ENCODE assay signal across 7 cellular contexts in genomic region chr2:111422562-111422961, GRCh38.
DNase-seq lines count a peak whose midpoint lies in the region; ATAC-seq lines count a peak whose summit lies in the region.
"Not testable (repeated sequence)": the region's sequence is repeated elsewhere in the genome, so short reads cannot be mapped to it uniquely, and the experiment has no call there.

No MANE protein-coding gene starts in this region.

- H3K27me3 ChIP-seq in CD4-positive, CD25-positive, alpha-beta regulatory T cell (ENCODE audit: control insufficient read depth, insufficient read depth, low read length): not testable (repeated sequence)

- H3K27ac Mint-ChIP-seq in CD4-positive, CD25-positive, alpha-beta regulatory T cell: peak overlapping the region in 2 of 3 donors; percentile 75 to 93
- peak overlapping the region; percentile 48 to 86 for H3K27ac Mint-ChIP-seq in T-cell
- peak overlapping the region; percentile 27 for H3K27ac Mint-ChIP-seq in dendritic cell treated with granulocyte-macrophage colony-stimulating factor and Interleukin-4, amounts not matched to agents 40 ng/mL and 50 ng/mL, for 4 days
- peak overlapping the region; percentile 48 for H3K27ac Mint-ChIP-seq in stimulated activated naive CD8-positive, alpha-beta T cell treated with anti-CD3 and anti-CD28 coated beads, Interleukin-15, Interleukin-2, amounts not matched to agents 100 ng/mL and 50 ng/mL, for 24 hours

- H3K9me3 Mint-ChIP-seq in CD4-positive, CD25-positive, alpha-beta regulatory T cell; T-cell; dendritic cell treated with granulocyte-macrophage colony-stimulating factor and Interleukin-4, amounts not matched to agents 40 ng/mL and 50 ng/mL, for 4 days; stimulated activated naive CD8-positive, alpha-beta T cell treated with anti-CD3 and anti-CD28 coated beads, Interleukin-15, Interleukin-2, amounts not matched to agents 100 ng/mL and 50 ng/mL, for 24 hours: not testable (repeated sequence)

- peaks cover 0 to 33% (median 5%) of the 10 kb centered on the region in 4 donors for H3K4me1 Mint-ChIP-seq in CD4-positive, CD25-positive, alpha-beta regulatory T cell
- peaks cover 0 to 30% (median 12%) of the 10 kb centered on the region in 3 donors for H3K4me1 Mint-ChIP-seq in T-cell
- peaks cover 17% of the 10 kb centered on the region for H3K4me1 Mint-ChIP-seq in dendritic cell treated with granulocyte-macrophage colony-stimulating factor and Interleukin-4, amounts not matched to agents 40 ng/mL and 50 ng/mL, for 4 days (ENCODE audit: low read depth)
- H3K4me1 Mint-ChIP-seq in stimulated activated naive CD8-positive, alpha-beta T cell treated with anti-CD3 and anti-CD28 coated beads, Interleukin-15, Interleukin-2, amounts not matched to agents 100 ng/mL and 50 ng/mL, for 24 hours (ENCODE audit: low read depth): peaks cover 32% of the 10 kb centered on the region

- H3K4me3 ChIP-seq in CD4-positive, CD25-positive, alpha-beta regulatory T cell (ENCODE audit: low read depth, low read length): not testable (repeated sequence)

- not testable (repeated sequence) for H3K36me3 Mint-ChIP-seq in CD4-positive, CD25-positive, alpha-beta regulatory T cell; T-cell; dendritic cell treated with granulocyte-macrophage colony-stimulating factor and Interleukin-4, amounts not matched to agents 40 ng/mL and 50 ng/mL, for 4 days (ENCODE audit: low read depth); stimulated activated naive CD8-positive, alpha-beta T cell treated with anti-CD3 and anti-CD28 coated beads, Interleukin-15, Interleukin-2, amounts not matched to agents 100 ng/mL and 50 ng/mL, for 24 hours (ENCODE audit: low read depth)

- not testable (repeated sequence) for H3K36me3 ChIP-seq in CD4-positive, CD25-positive, alpha-beta regulatory T cell (ENCODE audit: control insufficient read depth, insufficient read depth, low read length)

- ATAC-seq in CD4-positive, CD25-positive, alpha-beta regulatory T cell (ENCODE audit: low read depth in 2 of 2); T-cell (replicated peaks in 1 of 4): not testable (repeated sequence)

- intact Hi-C loops in dendritic cell treated with granulocyte-macrophage colony-stimulating factor and Interleukin-4, amounts not matched to agents 40 ng/mL and 50 ng/mL, for 4 days (cut with micrococcal nuclease): not testable (repeated sequence)

- not testable (repeated sequence) for H3K4me3 Mint-ChIP-seq in CD4-positive, CD25-positive, alpha-beta regulatory T cell; dendritic cell treated with granulocyte-macrophage colony-stimulating factor and Interleukin-4, amounts not matched to agents 40 ng/mL and 50 ng/mL, for 4 days; stimulated activated naive CD8-positive, alpha-beta T cell treated with anti-CD3 and anti-CD28 coated beads, Interleukin-15, Interleukin-2, amounts not matched to agents 100 ng/mL and 50 ng/mL, for 24 hours
- H3K4me3 Mint-ChIP-seq in T-cell: peak overlapping the region in 2 of 3 donors; percentile 16 to 50

- H3K4me1 ChIP-seq in CD4-positive, CD25-positive, alpha-beta regulatory T cell (ENCODE audit: control insufficient read depth, insufficient read depth, low read length, poor library complexity, severe bottlenecking): peaks cover 15% of the 10 kb centered on the region

- CTCF ChIA-PET in T-cell (lab: Charles Lee): not testable (repeated sequence)

- not testable (repeated sequence) for H3K9me3 ChIP-seq in CD4-positive, CD25-positive, alpha-beta regulatory T cell (ENCODE audit: control insufficient read depth in 2 of 2, low read length in 2 of 2)

- not testable (repeated sequence) for H3K27me3 Mint-ChIP-seq in CD4-positive, CD25-positive, alpha-beta regulatory T cell; T-cell; dendritic cell treated with granulocyte-macrophage colony-stimulating factor and Interleukin-4, amounts not matched to agents 40 ng/mL and 50 ng/mL, for 4 days; stimulated activated naive CD8-positive, alpha-beta T cell treated with anti-CD3 and anti-CD28 coated beads, Interleukin-15, Interleukin-2, amounts not matched to agents 100 ng/mL and 50 ng/mL, for 24 hours

- POLR2A ChIA-PET in T-cell (lab: Charles Lee): not testable (repeated sequence)

- DNase-seq in CD4-positive, CD25-positive, alpha-beta regulatory T cell; T-cell: not testable (repeated sequence)
- DNase-seq in activated CD8-positive, alpha-beta memory T cell treated with anti-CD3 and anti-CD28 coated beads for 24 hours: peak; percentile 58
- DNase-seq in activated effector memory CD4-positive, alpha-beta T cell treated with anti-CD3 and anti-CD28 coated beads, Interleukin-2, amount 50 U/mL, for 16 hours: peak; percentile 62
- peak; percentile 8 for DNase-seq in iPS-NIHi7 (ENCODE audit: extremely low spot score)

- H3K27ac ChIP-seq in CD4-positive, CD25-positive, alpha-beta regulatory T cell (ENCODE audit: insufficient read depth, low read length, poor library complexity, severe bottlenecking): not testable (repeated sequence)

Comparison
In these comparisons a context has a peak if more than half of its experiments do, and no peak if none do; other contexts are left out.
1. H3K27ac Mint-ChIP-seq: peak in every context shown above with its lines; median percentile 84 in CD4-positive, CD25-positive, alpha-beta regulatory T cell; 67 in T-cell; 48 in stimulated activated naive CD8-positive, alpha-beta T cell treated with anti-CD3 and anti-CD28 coated beads, Interleukin-15, Interleukin-2, amounts not matched to agents 100 ng/mL and 50 ng/mL, for 24 hours; 27 in dendritic cell treated with granulocyte-macrophage colony-stimulating factor and Interleukin-4, amounts not matched to agents 40 ng/mL and 50 ng/mL, for 4 days.